In the genomic region with DNA sequence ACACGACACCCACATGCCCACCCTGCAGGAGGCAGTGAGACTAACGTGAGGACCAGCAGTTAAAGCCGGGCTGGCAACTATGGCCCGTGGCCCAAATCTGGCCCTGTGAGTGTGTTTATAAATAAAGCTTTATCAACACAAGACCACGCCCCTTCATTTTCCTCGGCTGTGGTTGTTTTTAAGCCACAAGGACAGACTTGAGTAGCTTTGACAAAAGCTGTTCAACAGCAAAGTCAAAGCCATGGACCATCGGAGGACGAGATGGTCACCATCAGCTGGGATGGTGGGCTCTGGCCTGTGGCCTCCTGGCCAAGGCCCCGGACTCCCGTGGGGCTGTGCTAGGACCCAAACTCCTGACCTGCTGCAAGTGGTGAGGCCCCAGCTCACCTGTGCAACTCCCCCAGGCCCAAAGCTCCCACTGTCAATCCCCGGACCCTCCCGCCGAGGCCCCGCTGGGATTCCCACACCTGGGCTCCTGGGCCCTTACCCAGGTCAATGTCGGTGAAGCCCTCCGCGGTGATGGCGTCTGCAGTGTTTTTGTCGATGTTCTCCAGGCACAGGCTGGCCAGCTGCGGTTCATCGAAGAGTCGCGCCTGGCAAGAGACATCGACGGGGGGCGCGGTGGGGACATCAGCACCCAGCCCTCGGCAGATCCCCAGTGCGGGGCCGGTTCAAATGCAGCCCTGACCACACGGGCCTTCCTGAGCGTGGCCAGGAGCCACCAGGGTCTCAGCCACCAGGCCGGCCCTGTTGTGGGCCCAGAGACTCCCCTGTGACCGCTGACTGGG, we compare ENCODE assay signal across 17 cellular contexts.
"Had no signal": no experiment of that assay in that cellular context is flagged by ENCODE, and none has a peak within 500 bp of the region (broad histone marks: within the 10 kb centered on the region; RNA-seq: fewer than 3 reads in every experiment).

No MANE protein-coding gene starts in this region.

- H3K4me3 Mint-ChIP-seq: dendritic cell treated with granulocyte-macrophage colony-stimulating factor and Interleukin-4, amounts not matched to agents 40 ng/mL and 50 ng/mL, for 4 days; endodermal cell had no signal

- H3K9me3 ChIP-seq: right atrium auricular region, tibial artery, upper lobe of right lung had no signal

- H3K4me1 ChIP-seq: foreskin keratinocyte, right atrium auricular region, tibial artery, upper lobe of right lung had no signal

- H3K4me3 ChIP-seq: right atrium auricular region, smooth muscle cell, tibial artery, upper lobe of right lung had no signal

- H3K4me2 ChIP-seq: smooth muscle cell had no signal

- ATAC-seq: foreskin keratinocyte; left colon; left ventricle myocardium superior; stimulated activated naive CD8-positive, alpha-beta T cell treated with anti-CD3 and anti-CD28 coated beads, Interleukin-15, Interleukin-2, amounts not matched to agents 100 U/mL and 50 U/mL, for 24 hours; upper lobe of right lung had no signal

- H3K27ac ChIP-seq: foreskin keratinocyte, right atrium auricular region, tibial artery, upper lobe of right lung had no signal

- FAIRE-seq: endothelial cell of umbilical vein, kidney had no signal

- H3K27me3 Mint-ChIP-seq: dendritic cell treated with granulocyte-macrophage colony-stimulating factor and Interleukin-4, amounts not matched to agents 40 ng/mL and 50 ng/mL, for 4 days; naive B cell had no signal

- H3K36me3 Mint-ChIP-seq: naive B cell had no signal

- H3K4me1 Mint-ChIP-seq: endodermal cell had no signal

- H3K27me3 ChIP-seq: foreskin keratinocyte, right atrium auricular region, tibial artery, upper lobe of right lung had no signal

- H3K9me3 Mint-ChIP-seq: dendritic cell treated with granulocyte-macrophage colony-stimulating factor and Interleukin-4, amounts not matched to agents 40 ng/mL and 50 ng/mL, for 4 days; endodermal cell; naive B cell had no signal

- H3K27ac Mint-ChIP-seq: dendritic cell treated with granulocyte-macrophage colony-stimulating factor and Interleukin-4, amounts not matched to agents 40 ng/mL and 50 ng/mL, for 4 days; endodermal cell had no signal

- DNase-seq: endodermal cell; erythroblast; foreskin keratinocyte; kidney; left colon; left ventricle myocardium superior; mesendoderm; naive B cell; posterior cingulate gyrus; stimulated activated CD4-positive, alpha-beta T cell treated with anti-CD3 and anti-CD28 coated beads, Interleukin-2, amount 100 ng/mL, for 48 hours; stimulated activated naive CD8-positive, alpha-beta T cell treated with anti-CD3 and anti-CD28 coated beads, Interleukin-15, Interleukin-2, amounts not matched to agents 100 U/mL and 50 U/mL, for 24 hours; tibial artery; upper lobe of right lung had no signal
